Comparison of ENCODE assay signal across 18 cellular contexts in genomic region chr14:58785741-58786140, GRCh38.
"Had no signal": no experiment of that assay in that cellular context is flagged by ENCODE, and none has a peak within 500 bp of the region (broad histone marks: within the 10 kb centered on the region; RNA-seq: fewer than 3 reads in every experiment).

No MANE protein-coding gene starts in this region.

- ATAC-seq: esophagus mucosa, left colon, left ventricle myocardium superior, natural killer cell, sciatic nerve had no signal

- FAIRE-seq: endometrium had no signal

- DNase-seq: effector memory CD4-positive, alpha-beta T cell; head of caudate nucleus; left colon; left ventricle myocardium superior; mesenchymal stem cell; natural killer cell; stimulated activated CD4-positive, alpha-beta T cell treated with anti-CD3 and anti-CD28 coated beads, Interleukin-12 subunit alpha, Interleukin-12 subunit beta, amount 100 ng/mL, for 4 hours; stimulated activated naive CD4-positive, alpha-beta T cell; tibial artery; upper lobe of left lung had no signal

- H3K9me3 ChIP-seq: suprapubic skin, tibial artery, upper lobe of left lung, vagina had no signal

- H3K4me3 ChIP-seq: hepatocyte, lung, skin epidermis, suprapubic skin, tibial artery, upper lobe of left lung, vagina had no signal

- H3K27me3 ChIP-seq: hepatocyte, suprapubic skin, tibial artery, upper lobe of left lung, vagina had no signal

- H3K4me1 ChIP-seq: suprapubic skin, tibial artery, vagina had no signal

- H2AFZ ChIP-seq: hepatocyte had no signal

- H3K4me2 ChIP-seq: hepatocyte had no signal

- H3K36me3 ChIP-seq: suprapubic skin, tibial artery, upper lobe of left lung, vagina had no signal

- H3K27ac ChIP-seq: hepatocyte, skin epidermis, suprapubic skin, tibial artery, upper lobe of left lung, vagina had no signal
